In the genomic region with DNA sequence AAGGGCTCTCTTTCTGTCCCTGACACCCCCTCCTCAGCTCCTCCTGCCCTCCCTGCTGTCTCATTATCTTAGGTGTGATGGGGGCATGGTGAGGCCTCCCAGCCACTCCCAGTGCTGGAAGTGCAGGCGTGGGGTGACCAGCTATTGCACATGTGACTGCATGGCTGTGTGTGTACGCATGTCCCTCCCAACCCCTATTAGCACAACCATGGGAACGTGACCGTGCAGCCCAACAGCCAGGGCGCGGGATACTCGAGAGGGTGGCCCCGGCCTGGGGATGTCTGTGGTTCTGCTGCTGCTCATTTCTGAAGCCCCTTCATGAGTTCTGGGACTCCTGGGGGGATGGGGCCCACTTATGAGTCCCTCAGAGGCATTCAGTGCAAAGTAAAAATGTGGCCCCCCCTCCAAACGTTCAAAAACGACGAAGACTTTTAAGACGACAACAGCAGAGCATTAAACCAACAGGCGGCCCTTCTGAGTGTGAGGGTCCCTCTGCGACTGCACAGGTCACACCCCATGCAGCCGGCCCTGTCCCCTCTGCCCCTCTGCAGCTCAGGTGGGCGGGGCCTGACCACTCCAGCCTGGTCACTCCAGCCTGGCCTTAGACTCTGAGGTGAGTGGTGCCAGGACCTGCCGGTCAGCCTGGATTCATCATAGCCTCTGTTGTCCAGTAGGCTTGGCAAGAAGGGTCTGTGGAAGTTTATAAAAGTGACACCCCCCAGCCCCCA, we compare ENCODE assay signal across 21 cellular contexts. TPM values are rescaled to one million over a fixed set of nuclear protein-coding genes. Genes with fewer than 3 reads are reported as not detected.
DNase-seq lines count a peak whose midpoint lies in the region; ATAC-seq and TF ChIP-seq lines count a peak whose summit lies in the region.
"Had no signal": no experiment of that assay in that cellular context is flagged by ENCODE, and none has a peak within 500 bp of the region (broad histone marks: within the 10 kb centered on the region; RNA-seq: fewer than 3 reads in every experiment).

No MANE protein-coding gene starts in this region.

- no peak overlapping the region for H3K4me3 ChIP-seq in cardiac muscle cell
- no peak overlapping the region for H3K4me3 ChIP-seq in psoas muscle
- no peak overlapping the region for H3K4me3 ChIP-seq in uterus
- H3K4me3 ChIP-seq: SK-N-MC had no signal

- H3K4me1 ChIP-seq in cardiac muscle cell (ENCODE audit: low read depth) (peaks cover 81% of the 10 kb centered on the region), psoas muscle (peaks cover 49% of the 10 kb centered on the region), uterus (peaks cover 5 to 14% of the 10 kb centered on the region in 2 donors)
- H3K4me1 ChIP-seq: parathyroid adenoma had no signal

- intact Hi-C loops in Right ventricle myocardium inferior (cut with DNase I), result no loop called here
- intact Hi-C loops in psoas muscle (cut with DNase I), result no loop called here
- intact Hi-C loops in uterus (cut with DNase I; ENCODE audit: low total_unique reads), result no loop called here

- TF ChIP-seq POLR2A in uterus (IDR thresholded peaks at IDR 0.05), result no peak

- no peak for ATAC-seq in Right ventricle myocardium inferior
- peak in 1 of 4 donors; percentile 14 for ATAC-seq in psoas muscle
- ATAC-seq in HG02798 (IDR thresholded peaks at IDR 0.05; ENCODE audit: poor library complexity, unreplicated experiment), result no peak
- ATAC-seq: natural killer cell, T-helper 17 cell had no signal

- peaks cover 5% of the 10 kb centered on the region for H3K36me3 ChIP-seq in cardiac muscle cell
- no peaks in the 10 kb centered on the region for H3K36me3 ChIP-seq in psoas muscle (ENCODE audit: insufficient read depth in 1 of 2, low read depth in 1 of 2)
- H3K36me3 ChIP-seq in uterus, result no peaks in the 10 kb centered on the region
- H3K36me3 ChIP-seq: BE2C had no signal

- H3K27me3 ChIP-seq in cardiac muscle cell, result no peaks in the 10 kb centered on the region
- no peaks in the 10 kb centered on the region for H3K27me3 ChIP-seq in layer of hippocampus (ENCODE audit: control insufficient read depth, insufficient read depth, low read length)
- no peaks in the 10 kb centered on the region for H3K27me3 ChIP-seq in psoas muscle (ENCODE audit: insufficient read depth in 3 of 3, low read length in 2 of 3)
- H3K27me3 ChIP-seq in uterus, result no peaks in the 10 kb centered on the region
- H3K27me3 ChIP-seq: BE2C had no signal

- TF ChIP-seq CTCF in cardiac muscle cell (IDR thresholded peaks at IDR 0.05; ENCODE audit: low read depth, low read length) (no peak), psoas muscle (IDR thresholded peaks at IDR 0.05) (no peak), uterus (IDR thresholded peaks at IDR 0.05) (no peak)

- DNase-seq in cardiac muscle cell (ENCODE audit: low read depth in 1 of 2, low spot score in 1 of 2) (peak in 1 of 2 donors; percentile 56), Right ventricle myocardium inferior (ENCODE audit: missing footprints) (no peak), psoas muscle (peak in 1 of 2 donors; percentile 64), uterus (peak in 1 of 2 donors; percentile 50), NCI-H2196 (lab: John Stamatoyannopoulos, UW; ENCODE audit: unreplicated experiment) (no peak), Kasumi-1 (lab: John Stamatoyannopoulos, UW) (no peak)
- DNase-seq: activated CD4-positive, alpha-beta T cell treated with anti-CD3 and anti-CD28 coated beads for 48 hours; activated naive CD4-positive, alpha-beta T cell treated with anti-CD3 and anti-CD28 coated beads, Interleukin-2, amount 10 ng/mL, durations not matched to agents 7 days and 5 days; BE2C; foreskin melanocyte; GOT3; kidney glomerular epithelial cell; natural killer cell; NCI-H2107; NCI-H510A treated with DMSO at 0.1 percent for 48 hours; T-helper 17 cell had no signal

- peak overlapping the region; percentile 100 for H3K27ac ChIP-seq in cardiac muscle cell
- peak overlapping the region; percentile 92 for H3K27ac ChIP-seq in layer of hippocampus (ENCODE audit: low read depth, low read length)
- peak overlapping the region; percentile 98 for H3K27ac ChIP-seq in psoas muscle
- peak overlapping the region; percentile 87 to 92 for H3K27ac ChIP-seq in uterus
- H3K27ac ChIP-seq: HL-60, parathyroid adenoma, SK-N-MC had no signal

- WGBS in psoas muscle, 3 donors, result 56 to 75% (median 61%) methylated on average over 16 to 17 of the region's 17 CpGs

- H3K9me3 ChIP-seq in cardiac muscle cell (ENCODE audit: low read depth), result no peaks in the 10 kb centered on the region
- no peaks in the 10 kb centered on the region for H3K9me3 ChIP-seq in psoas muscle
- no peaks in the 10 kb centered on the region for H3K9me3 ChIP-seq in uterus

RNA-seq across cellular contexts. Expression of a gene that starts 51.1 kb away (rescaled TPM):
- total RNA-seq in cardiac muscle cell, result 420 and 625 TPM in 2 replicates
- polyA plus RNA-seq in cardiac muscle cell, result 404 and 626 TPM in 2 replicates
- 89.6 TPM for total RNA-seq in Right ventricle myocardium inferior
- 100 to 1,000 TPM in 2 of 4 donors, 10 to 100 TPM in 2; 73.2 to 202 (median 93.0) TPM for total RNA-seq in psoas muscle
- polyA plus RNA-seq in psoas muscle, result 100 to 1,000 TPM; 135 to 308 (median 144) TPM
- 10 to 100 TPM in 2 of 4 donors, 1 to 10 TPM in 2; 1.2 to 48.6 (median 8.8) TPM for total RNA-seq in uterus
